In the genomic region with DNA sequence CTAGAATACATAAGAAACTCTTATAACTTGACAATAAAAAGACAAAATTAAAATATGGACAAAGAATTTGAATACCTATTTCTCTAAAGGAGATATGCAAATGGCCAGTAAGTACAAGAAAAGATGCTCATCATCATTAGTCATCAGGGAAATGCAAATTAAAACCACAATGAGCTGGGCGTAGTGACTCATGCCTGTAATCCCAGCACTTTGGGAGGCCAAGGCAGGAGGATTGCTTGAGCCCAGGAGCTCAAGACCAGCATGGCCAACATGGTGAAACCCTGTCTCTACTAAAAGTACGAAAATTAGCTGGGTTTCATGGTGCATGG, we compare ENCODE assay signal across 8 cellular contexts.
DNase-seq lines count a peak whose midpoint lies in the region; ATAC-seq lines count a peak whose summit lies in the region.
"Not testable (repeated sequence)": the region's sequence is repeated elsewhere in the genome, so short reads cannot be mapped to it uniquely, and the experiment has no call there.

No MANE protein-coding gene starts in this region.

- not testable (repeated sequence) for H3K36me3 Mint-ChIP-seq in activated naive CD8-positive, alpha-beta T cell

- H3K27me3 Mint-ChIP-seq in activated naive CD8-positive, alpha-beta T cell: not testable (repeated sequence)

- H3K27ac Mint-ChIP-seq in activated naive CD8-positive, alpha-beta T cell: peak overlapping the region; percentile 87

- H3K9me3 Mint-ChIP-seq in activated naive CD8-positive, alpha-beta T cell (ENCODE audit: low read depth): not testable (repeated sequence)

- DNase-seq in DMS53 (lab: John Stamatoyannopoulos, UW) (peak; percentile 23), fibroblast of peridontal ligament (ENCODE audit: extremely low read depth) (peak; percentile 46)
- DNase-seq in NK-92 treated with Interleukin-12 subunit alpha and Interleukin-12 subunit beta, amount 100 ng/mL, for 24 hours (lab: John Stamatoyannopoulos, UW): peak; percentile 5
- DNase-seq in stimulated activated CD4-positive, alpha-beta T cell treated with anti-CD3 and anti-CD28 coated beads, Interleukin-4, amount 100 ng/mL, for 24 hours: peak; percentile 43

- ATAC-seq in GM19463 (IDR thresholded peaks at IDR 0.05; ENCODE audit: unreplicated experiment) (peak; percentile 67), HG03378 (IDR thresholded peaks at IDR 0.05; ENCODE audit: unreplicated experiment) (peak; percentile 57)
- ATAC-seq in activated CD4-positive, CD25-positive, alpha-beta regulatory T cell treated with anti-CD3 and anti-CD28 coated beads, Interleukin-2, amount 50 U/mL, for 24 hours: peak; percentile 65 to 76

- H3K4me1 Mint-ChIP-seq in activated naive CD8-positive, alpha-beta T cell (ENCODE audit: low read depth): peaks cover 51% of the 10 kb centered on the region

- peak overlapping the region; percentile 20 for H3K4me3 Mint-ChIP-seq in activated naive CD8-positive, alpha-beta T cell

Comparison
In these comparisons a context has a peak if more than half of its experiments do, and no peak if none do; other contexts are left out.
1. Peak in every context shown above with its lines: DNase-seq and ATAC-seq.